ENCODE assay signal across 12 cellular contexts in the genomic region with DNA sequence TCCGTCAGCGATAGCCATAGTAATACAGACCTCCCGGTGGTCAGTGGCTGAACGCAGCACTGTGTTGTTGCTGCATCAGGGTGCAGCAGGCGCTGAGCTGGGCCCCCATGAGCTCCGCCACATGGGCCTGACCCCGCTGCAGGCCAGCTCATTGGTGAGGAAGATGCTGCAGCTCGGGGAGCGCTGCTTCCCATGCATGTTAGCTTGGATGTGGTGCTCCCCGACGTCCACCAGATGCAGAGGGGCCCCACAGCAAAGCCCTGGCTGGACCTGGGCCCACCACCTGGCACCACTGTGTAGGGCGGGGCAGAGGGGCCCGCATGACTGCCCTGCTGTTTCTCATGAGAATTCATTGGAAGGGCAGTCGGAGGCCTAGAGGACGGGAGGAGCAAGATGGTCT. TPM values are rescaled to one million over a fixed set of nuclear protein-coding genes. Genes with fewer than 3 reads are reported as not detected.
DNase-seq lines count a peak whose midpoint lies in the region; ATAC-seq and TF ChIP-seq lines count a peak whose summit lies in the region.
"Had no signal": no experiment of that assay in that cellular context is flagged by ENCODE, and none has a peak within 500 bp of the region (broad histone marks: within the 10 kb centered on the region; RNA-seq: fewer than 3 reads in every experiment).

No MANE protein-coding gene starts in this region.

- no peak for TF ChIP-seq POLR2A in Peyer's patch (IDR thresholded peaks at IDR 0.05)

- no peak overlapping the region for H3K4me3 ChIP-seq in CD8-positive, alpha-beta T cell (ENCODE audit: low read depth, low read length)
- H3K4me3 ChIP-seq in Peyer's patch = no peak overlapping the region
- no peak overlapping the region for H3K4me3 ChIP-seq in mucosa of rectum (ENCODE audit: low read length in 2 of 2)
- peak overlapping the region; percentile 31 for H3K4me3 ChIP-seq in trophoblast cell (ENCODE audit: low read depth, low read length)
- H3K4me3 ChIP-seq: BLaER1 treated with 17β-estradiol and CSF1 and Interleukin-3, amounts not matched to agents 10 nM and 100 nM; HAP-1 had no signal

- no peak overlapping the region for H2AFZ ChIP-seq in trophoblast cell (ENCODE audit: insufficient read depth, low read length, poor library complexity)

- no peak overlapping the region for H3K23ac ChIP-seq in trophoblast cell (ENCODE audit: low read length)

- ATAC-seq in CD8-positive, alpha-beta T cell = no peak
- ATAC-seq in GM18907 (IDR thresholded peaks at IDR 0.05; ENCODE audit: unreplicated experiment) = no peak
- no peak for ATAC-seq in GM18870 (IDR thresholded peaks at IDR 0.05; ENCODE audit: unreplicated experiment)
- no peak for ATAC-seq in HG03025 (IDR thresholded peaks at IDR 0.05; ENCODE audit: low FRiP score, unreplicated experiment)

- peaks cover 4% of the 10 kb centered on the region for H3K79me2 ChIP-seq in trophoblast cell (ENCODE audit: control insufficient read depth, insufficient read depth, low read length, poor library complexity)

- no peak overlapping the region for H2BK5ac ChIP-seq in trophoblast cell (ENCODE audit: low read depth, low read length, poor library complexity)

- H3K27ac Mint-ChIP-seq in CD8-positive, alpha-beta T cell = peak overlapping the region; percentile 64
- H3K27ac Mint-ChIP-seq: B cell had no signal

- no peaks in the 10 kb centered on the region for H3K9me3 Mint-ChIP-seq in CD8-positive, alpha-beta T cell

- H3K14ac ChIP-seq in trophoblast cell (ENCODE audit: low read length) = no peak overlapping the region

- H2BK120ac ChIP-seq in trophoblast cell (ENCODE audit: insufficient read depth, low read length, poor library complexity) = no peak overlapping the region

- TF ChIP-seq CTCF in CD8-positive, alpha-beta T cell (IDR thresholded peaks at IDR 0.05) = no peak
- TF ChIP-seq CTCF in Peyer's patch (IDR thresholded peaks at IDR 0.05) = no peak

- no peak overlapping the region for H4K8ac ChIP-seq in trophoblast cell (ENCODE audit: low read depth, low read length)

- H2BK12ac ChIP-seq in trophoblast cell (ENCODE audit: low read length) = no peak overlapping the region

- no peak overlapping the region for H3K4me2 ChIP-seq in trophoblast cell (ENCODE audit: low read length)
- H3K4me2 ChIP-seq: BLaER1 treated with 17β-estradiol and CSF1 and Interleukin-3, amounts not matched to agents 10 nM and 100 nM had no signal

- peaks cover 28% of the 10 kb centered on the region for H3K4me1 Mint-ChIP-seq in CD8-positive, alpha-beta T cell (ENCODE audit: low read depth)

- no peak for DNase-seq in CD8-positive, alpha-beta T cell
- DNase-seq in Peyer's patch (peak in 2 of 3 donors; percentile 21 to 41), trophoblast cell (no peak)

- peaks cover 95% of the 10 kb centered on the region for H3K36me3 Mint-ChIP-seq in CD8-positive, alpha-beta T cell

- peaks cover 50% of the 10 kb centered on the region for H3K36me3 ChIP-seq in CD8-positive, alpha-beta T cell (ENCODE audit: insufficient read depth, low read length)
- H3K36me3 ChIP-seq in Peyer's patch (peaks cover 0 to 79% (median 0%) of the 10 kb centered on the region in 3 donors), mucosa of rectum (ENCODE audit: control insufficient read depth in 2 of 2, insufficient read depth in 2 of 2, low read length in 2 of 2) (peaks cover 49 to 63% of the 10 kb centered on the region in 2 donors), trophoblast cell (ENCODE audit: control insufficient read depth in 1 of 2, insufficient read depth in 2 of 2, low read length in 2 of 2) (peaks cover 40 to 55% of the 10 kb centered on the region in 2 experiments)

- peaks cover 13% of the 10 kb centered on the region for H3K4me1 ChIP-seq in CD8-positive, alpha-beta T cell (ENCODE audit: insufficient read depth, low read length)
- H3K4me1 ChIP-seq in Peyer's patch (no peaks in the 10 kb centered on the region), mucosa of rectum (ENCODE audit: control insufficient read depth in 2 of 2, insufficient read depth in 2 of 2, low read length in 2 of 2) (peaks cover 11 to 17% of the 10 kb centered on the region in 2 donors), trophoblast cell (ENCODE audit: control insufficient read depth in 1 of 2, insufficient read depth in 2 of 2, low read length in 2 of 2) (peaks cover 6 to 8% of the 10 kb centered on the region in 2 experiments)
- H3K4me1 ChIP-seq: Caco-2, HAP-1 had no signal

- no peak overlapping the region for H2AK5ac ChIP-seq in trophoblast cell (ENCODE audit: low read length)

- no peak overlapping the region for H3K4ac ChIP-seq in trophoblast cell (ENCODE audit: low read depth, low read length)

- no peak overlapping the region for H3K4me3 Mint-ChIP-seq in CD8-positive, alpha-beta T cell
- H3K4me3 Mint-ChIP-seq: B cell had no signal

- H4K91ac ChIP-seq in trophoblast cell (ENCODE audit: low read depth, low read length) = no peak overlapping the region

- H3K9me3 ChIP-seq in CD8-positive, alpha-beta T cell (ENCODE audit: low read length) = no peaks in the 10 kb centered on the region
- H3K9me3 ChIP-seq in Peyer's patch (no peaks in the 10 kb centered on the region), mucosa of rectum (ENCODE audit: control insufficient read depth in 2 of 2, low read length in 2 of 2) (no peaks in the 10 kb centered on the region), trophoblast cell (ENCODE audit: insufficient read depth, low read depth, low read length) (peaks cover 5% of the 10 kb centered on the region)
- H3K9me3 ChIP-seq: BLaER1 treated with 17β-estradiol and CSF1 and Interleukin-3, amounts not matched to agents 10 nM and 100 nM; Caco-2; HAP-1 had no signal

- H3K27me3 ChIP-seq in CD8-positive, alpha-beta T cell (ENCODE audit: insufficient read depth, low read length) = no peaks in the 10 kb centered on the region
- H3K27me3 ChIP-seq in Peyer's patch (no peaks in the 10 kb centered on the region), mucosa of rectum (ENCODE audit: control insufficient read depth in 2 of 2, insufficient read depth in 2 of 2, low read length in 2 of 2) (no peaks in the 10 kb centered on the region), trophoblast cell (ENCODE audit: insufficient read depth, low read length) (no peaks in the 10 kb centered on the region)
- H3K27me3 ChIP-seq: BLaER1 treated with 17β-estradiol and CSF1 and Interleukin-3, amounts not matched to agents 10 nM and 100 nM had no signal

- H3K27ac ChIP-seq in CD8-positive, alpha-beta T cell (ENCODE audit: low read depth, low read length) = no peak overlapping the region
- H3K27ac ChIP-seq in Peyer's patch (no peak overlapping the region), mucosa of rectum (ENCODE audit: low read depth in 2 of 2, low read length in 2 of 2) (peak overlapping the region; percentile 25 to 27), trophoblast cell (ENCODE audit: low read depth, low read length) (no peak overlapping the region)
- H3K27ac ChIP-seq: BLaER1 treated with 17β-estradiol and CSF1 and Interleukin-3, amounts not matched to agents 10 nM and 100 nM; HL-60 had no signal

- H3K9ac ChIP-seq in mucosa of rectum (ENCODE audit: low read depth in 1 of 2, low read length in 2 of 2) = no peak overlapping the region
- H3K9ac ChIP-seq in trophoblast cell (ENCODE audit: low read length) = no peak overlapping the region
- H3K9ac ChIP-seq: BLaER1 treated with 17β-estradiol and CSF1 and Interleukin-3, amounts not matched to agents 10 nM and 100 nM had no signal

- POLR2A ChIA-PET in CD8-positive, alpha-beta T cell (lab: Charles Lee) = no interaction called here

- intact Hi-C loops in CD8-positive, alpha-beta T cell (cut with DNase I, micrococcal nuclease) = loop anchor here in 1 of 2 experiments (5.0 kb wide), 1 partner anchor 260 kb away; no protein-coding TSS in a partner anchor

- no peak overlapping the region for H3K18ac ChIP-seq in trophoblast cell (ENCODE audit: low read length)

- no peak overlapping the region for H4K12ac ChIP-seq in trophoblast cell (ENCODE audit: low read depth, low read length)

- peaks cover 5% of the 10 kb centered on the region for H3K79me1 ChIP-seq in trophoblast cell (ENCODE audit: low read length)

- no peaks in the 10 kb centered on the region for H3K27me3 Mint-ChIP-seq in CD8-positive, alpha-beta T cell (ENCODE audit: low read depth)
- H3K27me3 Mint-ChIP-seq: B cell had no signal

- WGBS in trophoblast cell (ENCODE audit: extremely low coverage, insufficient coverage, insufficient read length) = no CpG with 5 or more reads among the region's 15 CpGs

- CTCF ChIA-PET in CD8-positive, alpha-beta T cell (lab: Charles Lee) = no interaction called here

RNA-seq across cellular contexts. Expression of a gene that starts 50.8 kb away (rescaled TPM):
- 10 to 100 TPM; 22.6 to 23.7 TPM for total RNA-seq in CD8-positive, alpha-beta T cell
- total RNA-seq in Peyer's patch = 10 to 100 TPM; 16.8 to 28.8 (median 22.3) TPM
- polyA plus RNA-seq in trophoblast cell (2013) = 11.1 and 11.3 TPM in 2 replicates

RNA-seq across cellular contexts. Expression of a gene that starts 58.1 kb away (rescaled TPM):
- total RNA-seq in CD8-positive, alpha-beta T cell = 100 to 1,000 TPM; 307 to 317 TPM
- total RNA-seq in Peyer's patch = 10 to 100 TPM; 52.0 to 71.0 (median 60.5) TPM
- 144 and 145 TPM in 2 replicates for polyA plus RNA-seq in trophoblast cell (2013)

Comparison
In these comparisons a context has a peak if more than half of its experiments do, and no peak if none do; other contexts are left out.
1. DNase-seq: peak in Peyer's patch (2 of 3); none in CD8-positive, alpha-beta T cell (0 of 7) and trophoblast cell (0 of 2).
2. H3K27ac ChIP-seq: peak in mucosa of rectum (2 of 2); none in CD8-positive, alpha-beta T cell (single experiment), Peyer's patch (0 of 4) and trophoblast cell (single experiment).
3. RNA of a gene that starts 58.1 kb away (total RNA-seq): 307 to 317 TPM in CD8-positive, alpha-beta T cell; 52.0 to 71.0 TPM in Peyer's patch; every median in the first group is over 4 times any median in the second.